Comparison of ENCODE assay signal across 25 cellular contexts in genomic region chr10:1227505-1228402, GRCh38.
A peak's percentile ranks its signal among the peaks of the same experiment; 100 is the strongest.
DNase-seq lines count a peak whose midpoint lies in the region; ATAC-seq and TF ChIP-seq lines count a peak whose summit lies in the region.
"Had no signal": no experiment of that assay in that cellular context is flagged by ENCODE, and none has a peak within 500 bp of the region (broad histone marks: within the 10 kb centered on the region; RNA-seq: fewer than 3 reads in every experiment).

No MANE protein-coding gene starts in this region.

- no peak overlapping the region for H3K4me3 Mint-ChIP-seq in osteocyte (ENCODE audit: unreplicated experiment)
- H3K4me3 Mint-ChIP-seq: activated T-cell treated with anti-CD3 and anti-CD28 coated beads, Interleukin-2, amount 50 U/mL, for 4 hours; natural killer cell; T-cell had no signal

- no peaks in the 10 kb centered on the region for H3K27me3 ChIP-seq in DND-41 (ENCODE audit: insufficient read depth, low read length, poor library complexity)
- H3K27me3 ChIP-seq in MM.1S (replicated peaks; ENCODE audit: insufficient read depth, low read length) = no peaks in the 10 kb centered on the region

- H3K79me2 ChIP-seq in DND-41 (ENCODE audit: insufficient read depth, low read length) = no peaks in the 10 kb centered on the region
- no peaks in the 10 kb centered on the region for H3K79me2 ChIP-seq in MM.1S (ENCODE audit: low read length)

- H3K4me2 ChIP-seq in DND-41 (ENCODE audit: insufficient read depth, low read length) = no peak overlapping the region
- no peak overlapping the region for H3K4me2 ChIP-seq in MM.1S (ENCODE audit: low read depth, low read length)
- H3K4me2 ChIP-seq: PC-9 had no signal

- H3K27ac ChIP-seq in DND-41 (ENCODE audit: low read length) (no peak overlapping the region), MM.1S (ENCODE audit: low read length) (no peak overlapping the region)
- H3K27ac ChIP-seq: heart left ventricle, PC-9 had no signal

- H3K27ac Mint-ChIP-seq in osteocyte (ENCODE audit: unreplicated experiment) = no peak overlapping the region
- H3K27ac Mint-ChIP-seq: natural killer cell, T-cell had no signal

- ATAC-seq in DND-41 (ENCODE audit: insufficient read depth, low read depth) (no peak), GM19463 (IDR thresholded peaks at IDR 0.05; ENCODE audit: unreplicated experiment) (no peak), GM19324 (IDR thresholded peaks at IDR 0.05; ENCODE audit: low FRiP score, unreplicated experiment) (no peak)
- ATAC-seq: activated T-cell treated with anti-CD3 and anti-CD28 coated beads, Interleukin-2, amount 50 U/mL, for 4 hours; heart left ventricle; K562; left lobe of liver; natural killer cell; stimulated activated naive CD8-positive, alpha-beta T cell treated with anti-CD3 and anti-CD28 coated beads, Interleukin-15, Interleukin-2, amounts not matched to agents 100 U/mL and 50 U/mL, for 24 hours; T-cell had no signal

- H3K9me2 ChIP-seq in MM.1S (replicated peaks; ENCODE audit: insufficient read depth, low read length) = no peaks in the 10 kb centered on the region

- no peaks in the 10 kb centered on the region for H3F3A ChIP-seq in MM.1S (ENCODE audit: insufficient read depth, low read length)

- H3K4me1 Mint-ChIP-seq in osteocyte (ENCODE audit: unreplicated experiment) = peaks cover 38% of the 10 kb centered on the region
- H3K4me1 Mint-ChIP-seq: natural killer cell, T-cell had no signal

- H3K9me3 Mint-ChIP-seq in osteocyte (ENCODE audit: unreplicated experiment) = peaks cover 8% of the 10 kb centered on the region
- H3K9me3 Mint-ChIP-seq: activated T-cell treated with anti-CD3 and anti-CD28 coated beads, Interleukin-2, amount 50 U/mL, for 4 hours; T-cell had no signal

- H4K20me1 ChIP-seq in DND-41 (ENCODE audit: insufficient read depth, low read length) (no peaks in the 10 kb centered on the region; the same call in 1 of the 2 replicates), MM.1S (ENCODE audit: insufficient read depth, low read length) (no peaks in the 10 kb centered on the region)

- H3K4me3 ChIP-seq in DND-41 (ENCODE audit: low read depth in 1 of 2, low read length in 2 of 2) = no peak overlapping the region
- H3K4me3 ChIP-seq in MM.1S (ENCODE audit: low read length) = no peak overlapping the region
- H3K4me3 ChIP-seq in epithelial cell of esophagus (ENCODE audit: low read length) = no peak overlapping the region
- H3K4me3 ChIP-seq: heart left ventricle, K562, PC-9 had no signal

- H3K27me3 Mint-ChIP-seq in osteocyte (ENCODE audit: unreplicated experiment) = peaks cover 11% of the 10 kb centered on the region

- H2AFZ ChIP-seq in DND-41 (ENCODE audit: low read depth, low read length) (no peak overlapping the region), MM.1S (ENCODE audit: low read length) (no peak overlapping the region)
- H2AFZ ChIP-seq: PC-9 had no signal

- DNase-seq in DND-41 = no peak
- no peak for DNase-seq in MM.1S
- DNase-seq in epithelial cell of esophagus (ENCODE audit: low read depth) = no peak
- DNase-seq in osteocyte (ENCODE audit: extremely low spot score, unreplicated experiment) = no peak
- DNase-seq in NCI-H524 (lab: John Stamatoyannopoulos, UW) = no peak
- DNase-seq: activated naive CD4-positive, alpha-beta T cell treated with Interleukin-2 at 50 U/mL for 16 hours; activated T-cell treated with anti-CD3 and anti-CD28 coated beads, Interleukin-2, amount 50 U/mL, for 4 hours; AML-193; amniotic stem cell; Calu3; dermis blood vessel endothelial cell; heart left ventricle; midbrain; natural killer cell; NCI-H187; NCI-H82; PC-9; SIG-M5; stimulated activated CD4-positive, alpha-beta T cell treated with anti-CD3 and anti-CD28 coated beads, Interleukin-4, amount 100 ng/mL, for 24 hours; stimulated activated naive CD8-positive, alpha-beta T cell treated with anti-CD3 and anti-CD28 coated beads, Interleukin-15, Interleukin-2, amounts not matched to agents 100 U/mL and 50 U/mL, for 24 hours had no signal

- no peaks in the 10 kb centered on the region for H3K4me1 ChIP-seq in DND-41 (ENCODE audit: insufficient read depth, low read length)
- no peaks in the 10 kb centered on the region for H3K4me1 ChIP-seq in MM.1S (ENCODE audit: low read length)
- H3K4me1 ChIP-seq: heart left ventricle had no signal

- H3K36me3 Mint-ChIP-seq in osteocyte (ENCODE audit: unreplicated experiment) = peaks cover 23% of the 10 kb centered on the region
- H3K36me3 Mint-ChIP-seq: natural killer cell, T-cell had no signal

- TF ChIP-seq CTCF in DND-41 (IDR thresholded peaks at IDR 0.05; ENCODE audit: borderline replicate concordance, extremely low read depth, low read length, poor library complexity, severe bottlenecking) (peak; percentile 25), MM.1S (IDR thresholded peaks at IDR 0.05; ENCODE audit: low read length) (0 out of 2 replicates have a peak, but pooled peaks have one; percentile 6), epithelial cell of esophagus (IDR thresholded peaks at IDR 0.05; ENCODE audit: insufficient read depth, low read depth, low read length, missing control alignments) (peak; percentile 16), osteocyte (IDR thresholded peaks at IDR 0.05) (peak; percentile 55)

- H3K9ac ChIP-seq in DND-41 (ENCODE audit: low read depth, low read length) = no peak overlapping the region
- H3K9ac ChIP-seq in MM.1S (ENCODE audit: low read length) = no peak overlapping the region

- H3K36me3 ChIP-seq in DND-41 (ENCODE audit: insufficient read depth, low read length) (peaks cover 19% of the 10 kb centered on the region), MM.1S (replicated peaks; ENCODE audit: insufficient read depth, low read length) (no peaks in the 10 kb centered on the region)
- H3K36me3 ChIP-seq: heart left ventricle had no signal

- H3K9me3 ChIP-seq in DND-41 (ENCODE audit: insufficient read depth, low read length, severe bottlenecking) = no peaks in the 10 kb centered on the region
- H3K9me3 ChIP-seq in MM.1S (replicated peaks; ENCODE audit: insufficient read depth, low read length) = no peaks in the 10 kb centered on the region
- H3K9me3 ChIP-seq: heart left ventricle had no signal
